ENCODE assay signal across 9 cellular contexts in the genomic region with DNA sequence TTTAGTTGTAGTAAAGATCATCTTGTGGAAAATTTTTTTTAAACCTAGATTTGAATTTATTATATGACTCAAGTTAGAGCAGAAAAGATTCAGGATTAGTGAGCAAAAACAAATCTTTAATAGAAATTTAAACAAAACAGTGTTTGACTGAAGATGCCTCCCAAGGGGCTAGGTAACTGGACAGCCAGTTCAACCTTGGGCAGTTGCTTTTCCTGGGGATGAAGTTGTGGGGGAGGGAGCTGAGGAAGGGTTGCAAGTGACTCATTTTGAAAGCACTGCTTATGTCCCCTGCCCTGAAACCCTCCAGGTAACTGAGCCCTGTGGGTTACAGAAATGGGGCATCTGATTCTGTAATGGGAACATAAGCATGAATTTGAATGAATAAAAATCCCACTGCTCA. TPM values are rescaled to one million over a fixed set of nuclear protein-coding genes. Genes with fewer than 3 reads are reported as not detected.
DNase-seq lines count a peak whose midpoint lies in the region; ATAC-seq lines count a peak whose summit lies in the region.
"Had no signal": no experiment of that assay in that cellular context is flagged by ENCODE, and none has a peak within 500 bp of the region (broad histone marks: within the 10 kb centered on the region; RNA-seq: fewer than 3 reads in every experiment).

No MANE protein-coding gene starts in this region.

- POLR2A ChIA-PET in activated CD8-positive, alpha-beta T cell treated with anti-CD3 and anti-CD28 coated beads, Interleukin-2, amount 10 ng/mL, durations not matched to agents 7 days and 5 days (lab: Charles Lee), result interaction anchor here (3.8 kb wide), 1 partner anchor 103 kb away, joined by 22 read pairs; a partner anchor contains a TSS

- DNase-seq in DMS53 (lab: John Stamatoyannopoulos, UW) (peak; percentile 30), DMS53 treated with DMSO at 0.1 percent for 48 hours (lab: John Stamatoyannopoulos, UW; ENCODE audit: unreplicated experiment) (no peak), cortex of kidney (lab: John Stamatoyannopoulos, UW) (no peak), DMS153 treated with DMSO at 0.1 percent for 48 hours (lab: John Stamatoyannopoulos, UW; ENCODE audit: unreplicated experiment) (no peak), HuH-7.5 (ENCODE audit: low spot score) (no peak)
- DNase-seq in activated CD8-positive, alpha-beta T cell treated with anti-CD3 and anti-CD28 coated beads, Interleukin-2, amount 10 ng/mL, durations not matched to agents 7 days and 5 days, result peak; percentile 28
- DNase-seq in stimulated activated effector memory CD8-positive, alpha-beta T cell treated with anti-CD3 and anti-CD28 coated beads, Interleukin-12 subunit alpha, Interleukin-12 subunit beta, amount 100 ng/mL, for 72 hours (ENCODE audit: low spot score in 2 of 2), result no peak

- H3K36me3 Mint-ChIP-seq in activated CD8-positive, alpha-beta T cell treated with anti-CD3 and anti-CD28 coated beads, Interleukin-2, amount 10 ng/mL, durations not matched to agents 7 days and 5 days (ENCODE audit: low read depth), result peaks cover 5% of the 10 kb centered on the region
- H3K36me3 Mint-ChIP-seq in stimulated activated effector memory CD8-positive, alpha-beta T cell treated with anti-CD3 and anti-CD28 coated beads, Interleukin-12 subunit alpha, Interleukin-12 subunit beta, amount 100 ng/mL, for 72 hours, result no peaks in the 10 kb centered on the region

- H3K9me3 Mint-ChIP-seq in activated CD8-positive, alpha-beta T cell treated with anti-CD3 and anti-CD28 coated beads, Interleukin-2, amount 10 ng/mL, durations not matched to agents 7 days and 5 days (ENCODE audit: insufficient read depth), result peaks cover 5% of the 10 kb centered on the region
- no peaks in the 10 kb centered on the region for H3K9me3 Mint-ChIP-seq in stimulated activated effector memory CD8-positive, alpha-beta T cell treated with anti-CD3 and anti-CD28 coated beads, Interleukin-12 subunit alpha, Interleukin-12 subunit beta, amount 100 ng/mL, for 72 hours

- peaks cover 41% of the 10 kb centered on the region for H3K4me1 Mint-ChIP-seq in activated CD8-positive, alpha-beta T cell treated with anti-CD3 and anti-CD28 coated beads, Interleukin-2, amount 10 ng/mL, durations not matched to agents 7 days and 5 days (ENCODE audit: low read depth)
- H3K4me1 Mint-ChIP-seq in stimulated activated effector memory CD8-positive, alpha-beta T cell treated with anti-CD3 and anti-CD28 coated beads, Interleukin-12 subunit alpha, Interleukin-12 subunit beta, amount 100 ng/mL, for 72 hours, result peaks cover 36% of the 10 kb centered on the region

- peak; percentile 66 for ATAC-seq in HG03025 (IDR thresholded peaks at IDR 0.05; ENCODE audit: low FRiP score, unreplicated experiment)
- peak; percentile 52 for ATAC-seq in activated CD8-positive, alpha-beta T cell treated with anti-CD3 and anti-CD28 coated beads, Interleukin-2, amount 10 ng/mL, durations not matched to agents 7 days and 5 days
- peak; percentile 55 for ATAC-seq in stimulated activated effector memory CD8-positive, alpha-beta T cell treated with anti-CD3 and anti-CD28 coated beads, Interleukin-12 subunit alpha, Interleukin-12 subunit beta, amount 100 ng/mL, for 72 hours

- H3K27ac Mint-ChIP-seq in activated CD8-positive, alpha-beta T cell treated with anti-CD3 and anti-CD28 coated beads, Interleukin-2, amount 10 ng/mL, durations not matched to agents 7 days and 5 days, result peak overlapping the region; percentile 92
- H3K27ac Mint-ChIP-seq in stimulated activated effector memory CD8-positive, alpha-beta T cell treated with anti-CD3 and anti-CD28 coated beads, Interleukin-12 subunit alpha, Interleukin-12 subunit beta, amount 100 ng/mL, for 72 hours, result peak overlapping the region; percentile 97

- H3K4me3 Mint-ChIP-seq in activated CD8-positive, alpha-beta T cell treated with anti-CD3 and anti-CD28 coated beads, Interleukin-2, amount 10 ng/mL, durations not matched to agents 7 days and 5 days, result no peak overlapping the region
- H3K4me3 Mint-ChIP-seq in stimulated activated effector memory CD8-positive, alpha-beta T cell treated with anti-CD3 and anti-CD28 coated beads, Interleukin-12 subunit alpha, Interleukin-12 subunit beta, amount 100 ng/mL, for 72 hours, result peak overlapping the region; percentile 43
- H3K4me3 Mint-ChIP-seq: neural crest cell had no signal

- CTCF ChIA-PET in activated CD8-positive, alpha-beta T cell treated with anti-CD3 and anti-CD28 coated beads, Interleukin-2, amount 10 ng/mL, durations not matched to agents 7 days and 5 days (lab: Charles Lee), result interaction anchor here (1.0 to 4.8 kb wide), 7 partner anchors 13 to 103 kb away, joined by 3 to 41 read pairs (median 7); a partner anchor contains a TSS

- no peaks in the 10 kb centered on the region for H3K27me3 Mint-ChIP-seq in activated CD8-positive, alpha-beta T cell treated with anti-CD3 and anti-CD28 coated beads, Interleukin-2, amount 10 ng/mL, durations not matched to agents 7 days and 5 days (ENCODE audit: low read depth)

RNA-seq across cellular contexts. Expression of a gene that starts 13.1 kb away (rescaled TPM):
- total RNA-seq in activated CD8-positive, alpha-beta T cell treated with anti-CD3 and anti-CD28 coated beads, Interleukin-2, amount 10 ng/mL, durations not matched to agents 7 days and 5 days, result 1 to 10 TPM in 1 of 2 experiments, under 1 TPM in 1; 0.18 to 1.2 TPM

Comparison
In these comparisons a context has a peak if more than half of its experiments do, and no peak if none do; other contexts are left out.
1. DNase-seq: peak in DMS53 (single experiment) and activated CD8-positive, alpha-beta T cell treated with anti-CD3 and anti-CD28 coated beads, Interleukin-2, amount 10 ng/mL, durations not matched to agents 7 days and 5 days (single experiment); none in DMS53 treated with DMSO at 0.1 percent for 48 hours (single experiment), stimulated activated effector memory CD8-positive, alpha-beta T cell treated with anti-CD3 and anti-CD28 coated beads, Interleukin-12 subunit alpha, Interleukin-12 subunit beta, amount 100 ng/mL, for 72 hours (0 of 2), cortex of kidney (single experiment), DMS153 treated with DMSO at 0.1 percent for 48 hours (single experiment) and HuH-7.5 (single experiment).
2. Peak in every context shown above with its lines, with median percentiles within 50 percentile points of each other: ATAC-seq.